Comparison of ENCODE assay signal across 22 cellular contexts in the genomic region with DNA sequence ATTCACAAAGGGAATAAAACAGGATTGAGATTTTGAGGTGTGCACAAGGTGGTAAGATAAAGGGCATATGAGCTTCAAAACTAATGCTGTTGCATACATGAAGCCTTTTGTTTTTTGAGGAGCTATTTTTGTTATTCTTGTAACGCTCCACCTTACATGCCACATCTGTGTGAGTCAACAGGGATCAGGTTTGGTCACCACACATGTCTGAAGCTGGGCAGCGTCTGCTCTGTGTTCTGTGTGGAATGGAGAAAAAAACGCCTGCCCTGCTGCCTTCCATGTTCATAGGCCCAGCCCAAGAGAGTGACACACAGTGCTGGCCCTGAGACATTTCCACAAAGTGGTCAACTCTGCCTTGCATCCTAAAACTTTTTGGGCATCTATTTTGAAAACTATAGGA.
A peak's percentile ranks its signal among the peaks of the same experiment; 100 is the strongest.
DNase-seq lines count a peak whose midpoint lies in the region; ATAC-seq, FAIRE-seq and TF ChIP-seq lines count a peak whose summit lies in the region.
"Had no signal": no experiment of that assay in that cellular context is flagged by ENCODE, and none has a peak within 500 bp of the region (broad histone marks: within the 10 kb centered on the region; RNA-seq: fewer than 3 reads in every experiment).

No MANE protein-coding gene starts in this region.

- intact Hi-C loops in PC-3 (cut with micrococcal nuclease): no loop called here

- H3K9me3 ChIP-seq in BLaER1: 0 out of 2 replicates have a peak, but pooled peaks cover 3% of the 10 kb centered on the region
- H3K9me3 ChIP-seq in PC-3 (ENCODE audit: low read length): no peaks in the 10 kb centered on the region
- H3K9me3 ChIP-seq in keratinocyte (ENCODE audit: control insufficient read depth, low read depth, low read length): no peaks in the 10 kb centered on the region
- H3K9me3 ChIP-seq: A549, BE2C, mucosa of descending colon had no signal

- H3K27me3 ChIP-seq in BLaER1 (no peaks in the 10 kb centered on the region), PC-3 (ENCODE audit: low read length) (no peaks in the 10 kb centered on the region), keratinocyte (ENCODE audit: control insufficient read depth, extremely low read depth, insufficient read depth, low read length) (no peaks in the 10 kb centered on the region)
- H3K27me3 ChIP-seq: BE2C had no signal

- no peak overlapping the region for H3K4me2 ChIP-seq in BLaER1
- H3K4me2 ChIP-seq in PC-3 (ENCODE audit: low read length): peak overlapping the region; percentile 44; the same call in 1 of the 2 replicates
- peak overlapping the region; percentile 78 for H3K4me2 ChIP-seq in keratinocyte (ENCODE audit: control insufficient read depth, extremely low read depth, insufficient read depth, low read depth, low read length)
- H3K4me2 ChIP-seq: A549 had no signal

- 0 out of 2 replicates have a peak overlapping the region, but pooled peaks have one; percentile 5 for H2AFZ ChIP-seq in PC-3 (ENCODE audit: low read length)
- no peak overlapping the region for H2AFZ ChIP-seq in keratinocyte (ENCODE audit: control insufficient read depth, low read length)

- no peak overlapping the region for H3K4me3 ChIP-seq in BLaER1
- H3K4me3 ChIP-seq in PC-3 (ENCODE audit: low read length): no peak overlapping the region
- no peak overlapping the region for H3K4me3 ChIP-seq in choroid plexus epithelial cell (ENCODE audit: low read depth, low read length)
- peak overlapping the region in 1 of 3 experiments; percentile 49 for H3K4me3 ChIP-seq in keratinocyte (ENCODE audit: control insufficient read depth in 2 of 3, extremely low read depth in 1 of 3, insufficient read depth in 2 of 3, low read depth in 1 of 3, low read length in 3 of 3)
- H3K4me3 ChIP-seq: A549, mucosa of descending colon had no signal

- CTCF ChIA-PET in PC-3 (lab: Charles Lee): interaction anchor here (0.6 kb wide), 1 partner anchor 73 kb away, joined by 3 read pairs; no protein-coding TSS in a partner anchor

- peaks cover 62% of the 10 kb centered on the region for H3K36me3 ChIP-seq in BLaER1
- peaks cover 25% of the 10 kb centered on the region for H3K36me3 ChIP-seq in PC-3 (ENCODE audit: low read depth, low read length)
- H3K36me3 ChIP-seq in keratinocyte (ENCODE audit: control insufficient read depth in 2 of 2, extremely low read depth in 1 of 2, insufficient read depth in 2 of 2, low read length in 2 of 2): peaks cover 5% of the 10 kb centered on the region in 2 experiments

- H3K9me1 ChIP-seq in keratinocyte (ENCODE audit: control insufficient read depth, extremely low read depth, insufficient read depth, low read length): no peaks in the 10 kb centered on the region

- H3K9me2 ChIP-seq in PC-3 (replicated peaks; ENCODE audit: low read length): no peaks in the 10 kb centered on the region

- 0 out of 2 replicates have a peak overlapping the region, but pooled peaks have one; percentile 18 for H3K27ac ChIP-seq in BLaER1
- peak overlapping the region; percentile 69 for H3K27ac ChIP-seq in PC-3 (ENCODE audit: low read length)
- peak overlapping the region; percentile 96 for H3K27ac ChIP-seq in keratinocyte (ENCODE audit: control insufficient read depth, insufficient read depth, low read length)
- H3K27ac ChIP-seq: A549 had no signal

- H3F3A ChIP-seq in PC-3 (ENCODE audit: low read length, unreplicated experiment): no peaks in the 10 kb centered on the region

- BruUV-seq in PC-3 (replicated peaks; lab: Mats Ljungman, UMichigan): TSS peak; percentile 23

- dilution Hi-C loops in keratinocyte (cut with MboI; ENCODE audit: extremely low pct_ligation_motif_present, low sequenced_read_pairs): no loop called here

- H3K9ac ChIP-seq in BLaER1: no peak overlapping the region
- H3K9ac ChIP-seq in PC-3 (ENCODE audit: low read length): no peak overlapping the region
- peak overlapping the region; percentile 74 for H3K9ac ChIP-seq in keratinocyte (ENCODE audit: control insufficient read depth, extremely low read depth, insufficient read depth, low read length)

- ATAC-seq in PC-3 (peak; percentile 79), GM21390 (IDR thresholded peaks at IDR 0.05; ENCODE audit: unreplicated experiment) (no peak)
- ATAC-seq: A549, mucosa of descending colon had no signal

- peak; percentile 75 for DNase-seq in PC-3
- DNase-seq in choroid plexus epithelial cell (ENCODE audit: low read depth): peak; percentile 35
- peak; percentile 62 for DNase-seq in keratinocyte (ENCODE audit: low read depth, low spot score)
- no peak for DNase-seq in C1 segment of cervical spinal cord (lab: John Stamatoyannopoulos, UW)
- no peak for DNase-seq in stimulated activated CD4-positive, alpha-beta T cell treated with anti-CD3 and anti-CD28 coated beads, Interleukin-4, amount 100 ng/mL, for 24 hours
- DNase-seq in inferior parietal cortex (ENCODE audit: extremely low spot score): no peak
- DNase-seq: activated CD4-positive, alpha-beta T cell treated with anti-CD3 and anti-CD28 coated beads, Interleukin-2, amount 50 U/mL, for 4 hours; activated CD8-positive, alpha-beta memory T cell treated with anti-CD3 and anti-CD28 coated beads, Interleukin-2, amount 50 U/mL, for 48 hours; activated effector memory CD4-positive, alpha-beta T cell treated with Interleukin-2 at 50 U/mL for 16 hours; amygdala; Calu3; effector CD4-positive, alpha-beta T cell; MM.1S; mucosa of descending colon; NCI-H146; NCI-H526; small intestine; stimulated activated CD4-positive, alpha-beta T cell treated with anti-CD3 and anti-CD28 coated beads, Interleukin-2, amount 100 ng/mL, for 48 hours had no signal

- H3K79me2 ChIP-seq in PC-3 (ENCODE audit: low read length) (no peaks in the 10 kb centered on the region), keratinocyte (ENCODE audit: control insufficient read depth, insufficient read depth, low read length) (peaks cover 1% of the 10 kb centered on the region)

- peaks cover 30% of the 10 kb centered on the region for H3K4me1 ChIP-seq in BLaER1
- peaks cover 29% of the 10 kb centered on the region for H3K4me1 ChIP-seq in PC-3 (ENCODE audit: insufficient read depth, low read length)
- peaks cover 29% of the 10 kb centered on the region for H3K4me1 ChIP-seq in keratinocyte (ENCODE audit: control insufficient read depth, extremely low read depth, insufficient read depth, low read length)
- H3K4me1 ChIP-seq: A549, BE2C had no signal

- POLR2A ChIA-PET in PC-3 (lab: Charles Lee; ENCODE audit: unreplicated experiment): no interaction called here

- TF ChIP-seq CTCF in PC-3 (conservative IDR thresholded peaks at IDR 0.05; ENCODE audit: low read depth, low read length) (no peak), choroid plexus epithelial cell (conservative IDR thresholded peaks at IDR 0.05; ENCODE audit: low read depth, low read length) (no peak), keratinocyte (optimal IDR thresholded peaks at IDR 0.05 in 1 of 3, IDR thresholded peaks at IDR 0.05 in 1 of 3, conservative IDR thresholded peaks at IDR 0.05 in 1 of 3; ENCODE audit: extremely low read depth in 1 of 3, insufficient read depth in 2 of 3, low read length in 3 of 3) (no peak)

- H4K20me1 ChIP-seq in BLaER1: no peaks in the 10 kb centered on the region
- no peaks in the 10 kb centered on the region for H4K20me1 ChIP-seq in PC-3 (ENCODE audit: low read length)
- H4K20me1 ChIP-seq in keratinocyte (ENCODE audit: control insufficient read depth, extremely low read depth, insufficient read depth, low read length): no peaks in the 10 kb centered on the region

- FAIRE-seq in keratinocyte (lab: Jason Lieb, UNC): peak; percentile 89
- FAIRE-seq: A549, small intestine had no signal

Comparison
In these comparisons a context has a peak if more than half of its experiments do, and no peak if none do; other contexts are left out.
1. H3K27ac ChIP-seq: peak in every context shown above with its lines; median percentile 96 in keratinocyte; 69 in PC-3; 18 in BLaER1.
2. DNase-seq: peak in PC-3 (single experiment), choroid plexus epithelial cell (single experiment) and keratinocyte (single experiment); none in C1 segment of cervical spinal cord (0 of 14), stimulated activated CD4-positive, alpha-beta T cell treated with anti-CD3 and anti-CD28 coated beads, Interleukin-4, amount 100 ng/mL, for 24 hours (single experiment) and inferior parietal cortex (single experiment).